ENCODE assay signal across 1 cellular context in genomic region chr7:55050286-55050685, GRCh38.
A peak's percentile ranks its signal among the peaks of the same experiment; 100 is the strongest.
TF ChIP-seq lines count a peak whose summit lies in the region.

No MANE protein-coding gene starts in this region.

TF ChIP-seq in GM12878, 131 proteins besides CTCF, POLR2A, EP300 and RAD21:
- TF ChIP-seq SMC3 (IDR thresholded peaks at IDR 0.05; ENCODE audit: borderline replicate concordance, low read length) (peak; percentile 41; the same call in 1 of the 2 replicates), DPF2 (IDR thresholded peaks at IDR 0.05) (no peak)
